In the genomic region with DNA sequence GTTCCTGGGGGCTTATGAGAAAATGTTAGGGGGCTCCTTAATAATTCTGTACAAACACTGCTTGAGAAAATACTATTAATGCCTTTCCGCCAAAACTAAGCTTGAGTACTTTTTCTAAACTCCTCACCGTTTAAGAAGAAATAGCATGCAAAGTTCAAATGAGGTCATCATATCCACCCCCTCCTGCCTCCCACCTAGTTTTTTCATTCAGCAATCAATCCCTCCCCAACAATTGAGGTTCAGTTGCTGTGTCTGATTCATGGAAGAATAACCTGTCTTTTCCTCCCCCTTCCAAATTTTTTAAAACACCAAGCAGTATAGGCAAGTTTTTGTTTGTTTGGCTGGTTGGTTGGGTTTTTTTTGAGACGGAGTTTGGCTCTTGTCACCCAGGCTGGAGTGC, we compare ENCODE assay signal across 23 cellular contexts.
"Had no signal": no experiment of that assay in that cellular context is flagged by ENCODE, and none has a peak within 500 bp of the region (broad histone marks: within the 10 kb centered on the region; RNA-seq: fewer than 3 reads in every experiment).

No MANE protein-coding gene starts in this region.

- H3K9me3 Mint-ChIP-seq: naive thymus-derived CD8-positive, alpha-beta T cell; stimulated activated memory B cell treated with anti-CD40 and anti-IgM and Interleukin-4, amounts not matched to agents 10 μg/mL and 1 μg/mL and 100 μg/mL, for 72 hours had no signal

- H3K9me3 ChIP-seq: esophagus muscularis mucosa, gastroesophageal sphincter, lower lobe of right lung, prostate gland, thoracic aorta, tibial nerve, upper lobe of left lung had no signal

- H3K4me3 ChIP-seq: dorsolateral prefrontal cortex, esophagus muscularis mucosa, gastroesophageal sphincter, heart right ventricle, lower lobe of right lung, prostate gland, skin epidermis, spleen, thoracic aorta, tibial nerve, upper lobe of left lung had no signal

- H3K4me1 Mint-ChIP-seq: nephron progenitor cell had no signal

- H3K36me3 Mint-ChIP-seq: stimulated activated memory B cell treated with anti-CD40 and anti-IgM and Interleukin-4, amounts not matched to agents 10 μg/mL and 1 μg/mL and 100 μg/mL, for 72 hours had no signal

- H3K4me3 Mint-ChIP-seq: nephron progenitor cell; stimulated activated memory B cell treated with anti-CD40 and anti-IgM and Interleukin-4, amounts not matched to agents 10 μg/mL and 1 μg/mL and 100 μg/mL, for 72 hours had no signal

- DNase-seq: dorsolateral prefrontal cortex; effector CD4-positive, alpha-beta T cell; glutamatergic neuron; heart right ventricle; hippocampal formation; left ventricle myocardium superior; lower lobe of right lung; naive thymus-derived CD8-positive, alpha-beta T cell; nephron progenitor cell; right cardiac atrium; spleen; stimulated activated CD4-positive, alpha-beta T cell treated with anti-CD3 and anti-CD28 coated beads, Interleukin-4, amount 100 ng/mL, for 4 hours; stimulated activated naive CD8-positive, alpha-beta T cell treated with anti-CD3 and anti-CD28 coated beads, Interleukin-15, Interleukin-2, amounts not matched to agents 100 U/mL and 50 U/mL, for 24 hours; substantia nigra had no signal

- H3K4me1 ChIP-seq: foreskin keratinocyte, prostate gland had no signal

- H3K27me3 ChIP-seq: foreskin keratinocyte, gastroesophageal sphincter, tibial nerve, upper lobe of left lung had no signal

- H3K27ac ChIP-seq: dorsolateral prefrontal cortex, esophagus muscularis mucosa, foreskin keratinocyte, gastroesophageal sphincter, heart right ventricle, lower lobe of right lung, prostate gland, skin epidermis, spleen, thoracic aorta, tibial nerve, upper lobe of left lung had no signal

- ATAC-seq: foreskin keratinocyte; gastroesophageal sphincter; heart right ventricle; left ventricle myocardium superior; lower lobe of right lung; naive thymus-derived CD8-positive, alpha-beta T cell; right cardiac atrium; stimulated activated memory B cell treated with anti-CD40 and anti-IgM and Interleukin-4, amounts not matched to agents 10 μg/mL and 1 μg/mL and 100 μg/mL, for 72 hours; stimulated activated naive CD8-positive, alpha-beta T cell treated with anti-CD3 and anti-CD28 coated beads, Interleukin-15, Interleukin-2, amounts not matched to agents 100 U/mL and 50 U/mL, for 24 hours had no signal

- H3K36me3 ChIP-seq: esophagus muscularis mucosa, gastroesophageal sphincter, heart right ventricle, lower lobe of right lung, prostate gland, spleen, thoracic aorta, tibial nerve, upper lobe of left lung had no signal

- H3K27ac Mint-ChIP-seq: naive thymus-derived CD8-positive, alpha-beta T cell; nephron progenitor cell; stimulated activated memory B cell treated with anti-CD40 and anti-IgM and Interleukin-4, amounts not matched to agents 10 μg/mL and 1 μg/mL and 100 μg/mL, for 72 hours had no signal
